In genomic region chr6:63799313-63799712, GRCh38 we compare ENCODE assay signal across 4 cellular contexts.
"Had no signal": no experiment of that assay in that cellular context is flagged by ENCODE, and none has a peak within 500 bp of the region (broad histone marks: within the 10 kb centered on the region; RNA-seq: fewer than 3 reads in every experiment).

No MANE protein-coding gene starts in this region.

- H3K4me3 ChIP-seq: GM23338 had no signal

- ATAC-seq: GM23338 had no signal

- H2AFZ ChIP-seq: GM23338 had no signal

- H3K4me2 ChIP-seq: GM23338 had no signal

- DNase-seq: H9, HCEC 1CT, KBM-7 had no signal
